18 cellular contexts compared by ENCODE assay signal in the genomic region with DNA sequence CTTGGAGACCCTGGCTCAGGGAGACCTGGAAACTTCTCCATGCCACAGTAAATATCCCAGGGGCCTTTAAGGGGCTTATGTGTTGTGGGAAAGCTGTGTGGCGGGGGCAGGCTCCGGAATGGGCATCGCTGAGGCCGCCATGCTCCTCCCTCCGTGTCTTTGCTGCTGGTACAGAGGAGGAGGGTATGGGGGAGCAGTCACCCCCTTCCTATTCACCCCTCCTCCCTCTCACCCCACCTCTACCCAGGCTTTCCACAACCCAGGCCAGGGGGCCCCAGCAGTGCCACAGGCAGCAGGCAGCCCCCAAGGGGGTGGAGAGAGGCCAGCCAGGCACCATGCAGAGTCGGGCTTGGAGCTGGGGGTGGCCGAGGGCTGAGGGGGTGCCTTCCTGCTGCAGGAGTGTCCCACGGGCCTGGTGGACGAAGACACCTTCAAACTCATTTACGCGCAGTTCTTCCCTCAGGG.
"Had no signal": no experiment of that assay in that cellular context is flagged by ENCODE, and none has a peak within 500 bp of the region (broad histone marks: within the 10 kb centered on the region; RNA-seq: fewer than 3 reads in every experiment).

No MANE protein-coding gene starts in this region.

- H3K4me3 ChIP-seq: hepatocyte, mucosa of descending colon, tibial nerve had no signal

- H3K9me3 ChIP-seq: mucosa of descending colon had no signal

- H3K27ac ChIP-seq: foreskin keratinocyte, hepatocyte, tibial nerve had no signal

- H3K4me2 ChIP-seq: hepatocyte had no signal

- H3K27me3 ChIP-seq: foreskin keratinocyte, hepatocyte, tibial nerve had no signal

- H2AFZ ChIP-seq: hepatocyte had no signal

- DNase-seq: activated CD4-positive, alpha-beta memory T cell treated with anti-CD3 and anti-CD28 coated beads, Interleukin-2, amount 10 ng/mL, durations not matched to agents 7 days and 5 days; activated CD4-positive, alpha-beta T cell treated with anti-CD3 and anti-CD28 coated beads for 48 hours; activated CD4-positive, CD25-positive, alpha-beta regulatory T cell; activated gamma-delta T cell treated with Interleukin-2 at 50 U/mL for 16 hours; caudate nucleus; dermis blood vessel endothelial cell; effector CD8-positive, alpha-beta T cell; foreskin keratinocyte; immature natural killer cell; kidney glomerular epithelial cell; mucosa of descending colon; nephron progenitor cell; nucleus accumbens; retina; stimulated activated CD4-positive, alpha-beta T cell treated with anti-CD3 and anti-CD28 coated beads, Interleukin-12 subunit alpha, Interleukin-12 subunit beta, amount 100 ng/mL, for 4 hours; stimulated activated CD4-positive, alpha-beta T cell treated with anti-CD3 and anti-CD28 coated beads, Interleukin-4, amount 100 ng/mL, for 4 hours had no signal

- ATAC-seq: foreskin keratinocyte, mucosa of descending colon had no signal

- H3K4me1 ChIP-seq: foreskin keratinocyte, tibial nerve had no signal
